In the genomic region with DNA sequence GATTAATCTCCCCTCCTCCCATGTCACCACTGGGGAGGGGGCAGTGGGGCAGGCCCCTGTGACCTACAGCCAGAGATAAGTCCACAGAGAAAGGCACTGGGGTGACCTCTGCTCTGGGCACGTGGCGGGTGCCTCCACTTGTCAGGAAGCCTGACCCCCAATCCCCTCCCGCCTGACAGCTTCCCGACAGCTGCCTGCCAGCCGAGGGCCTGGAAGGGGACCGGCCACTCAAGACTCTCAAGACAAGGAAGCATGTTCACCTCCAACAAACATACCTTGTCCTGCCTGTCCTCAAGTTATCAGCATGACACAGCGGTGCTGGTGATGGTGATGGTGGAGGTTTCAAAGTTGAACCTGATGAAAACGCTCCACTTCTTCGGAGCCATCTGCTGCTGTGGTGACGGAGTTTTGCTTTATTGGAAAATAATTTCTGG, we compare ENCODE assay signal across 19 cellular contexts. TPM values are rescaled to one million over a fixed set of nuclear protein-coding genes. Genes with fewer than 3 reads are reported as not detected.
A peak's percentile ranks its signal among the peaks of the same experiment; 100 is the strongest.
DNase-seq lines count a peak whose midpoint lies in the region; ATAC-seq and TF ChIP-seq lines count a peak whose summit lies in the region.
"Had no signal": no experiment of that assay in that cellular context is flagged by ENCODE, and none has a peak within 500 bp of the region (broad histone marks: within the 10 kb centered on the region; RNA-seq: fewer than 3 reads in every experiment).

No MANE protein-coding gene starts in this region.

- peak overlapping the region; percentile 81 for H3K27ac ChIP-seq in left ventricle myocardium inferior (replicated peaks)
- H3K27ac ChIP-seq in heart right ventricle: peak overlapping the region in 3 of 10 donors; percentile 70 to 88 (median 85)
- peak overlapping the region; percentile 88 for H3K27ac ChIP-seq in lower lobe of right lung
- H3K27ac ChIP-seq in transverse colon: peak overlapping the region; percentile 82 to 89 (median 88)
- H3K27ac ChIP-seq: hepatocyte had no signal

- no peaks in the 10 kb centered on the region for H3K36me3 ChIP-seq in left ventricle myocardium inferior
- H3K36me3 ChIP-seq in heart right ventricle: no peaks in the 10 kb centered on the region
- no peaks in the 10 kb centered on the region for H3K36me3 ChIP-seq in lower lobe of right lung
- no peaks in the 10 kb centered on the region for H3K36me3 ChIP-seq in transverse colon

- WGBS in heart right ventricle, 2 donors: 74 to 79% methylated on average over 10 of the region's 10 CpGs
- 87% methylated on average over 10 of the region's 10 CpGs; no CpG with 5 or more reads in 1 of the 2 donors for WGBS in transverse colon (ENCODE audit: low coverage in 1 of 2), 2 donors

- peaks cover 59% of the 10 kb centered on the region for H3K4me1 ChIP-seq in left ventricle myocardium inferior
- peaks cover 25 to 55% (median 51%) of the 10 kb centered on the region in 9 donors for H3K4me1 ChIP-seq in heart right ventricle
- peaks cover 49% of the 10 kb centered on the region for H3K4me1 ChIP-seq in lower lobe of right lung
- peaks cover 19 to 53% (median 38%) of the 10 kb centered on the region in 4 donors for H3K4me1 ChIP-seq in transverse colon

- no peaks in the 10 kb centered on the region for H3K27me3 Mint-ChIP-seq in activated naive CD8-positive, alpha-beta T cell
- H3K27me3 Mint-ChIP-seq: activated naive CD4-positive, alpha-beta T cell treated with anti-CD3 and anti-CD28 coated beads, Interleukin-2, amount 50 U/mL, for 24 hours; effector memory CD8-positive, alpha-beta T cell had no signal

- H3K4me1 Mint-ChIP-seq in activated naive CD8-positive, alpha-beta T cell (ENCODE audit: low read depth): peaks cover 18% of the 10 kb centered on the region

- DNase-seq in left ventricle myocardium inferior (no peak), heart right ventricle (no peak), lower lobe of right lung (no peak), transverse colon (no peak)
- DNase-seq: central memory CD4-positive, alpha-beta T cell; effector memory CD8-positive, alpha-beta T cell; HFFc6; midbrain; NCI-H1694; NCI-H446; occipital lobe had no signal

- no peaks in the 10 kb centered on the region for H3K9me3 ChIP-seq in left ventricle myocardium inferior (replicated peaks)
- no peaks in the 10 kb centered on the region for H3K9me3 ChIP-seq in heart right ventricle
- H3K9me3 ChIP-seq in lower lobe of right lung: no peaks in the 10 kb centered on the region
- H3K9me3 ChIP-seq in transverse colon: no peaks in the 10 kb centered on the region

- H3K9me3 Mint-ChIP-seq in activated naive CD8-positive, alpha-beta T cell (ENCODE audit: low read depth): no peaks in the 10 kb centered on the region
- H3K9me3 Mint-ChIP-seq: activated naive CD4-positive, alpha-beta T cell treated with anti-CD3 and anti-CD28 coated beads, Interleukin-2, amount 50 U/mL, for 24 hours; effector memory CD8-positive, alpha-beta T cell; HFFc6; WTC11 had no signal

- ATAC-seq in heart right ventricle (no peak), lower lobe of right lung (no peak), HG02970 (IDR thresholded peaks at IDR 0.05; ENCODE audit: low FRiP score, unreplicated experiment) (no peak), GM18498 (IDR thresholded peaks at IDR 0.05; ENCODE audit: unreplicated experiment) (no peak), HG03135 (IDR thresholded peaks at IDR 0.05; ENCODE audit: unreplicated experiment) (no peak)
- ATAC-seq: effector memory CD8-positive, alpha-beta T cell; right cardiac atrium; WTC11 had no signal

- peak overlapping the region; percentile 16 for H3K27ac Mint-ChIP-seq in activated naive CD8-positive, alpha-beta T cell
- H3K27ac Mint-ChIP-seq: activated naive CD4-positive, alpha-beta T cell treated with anti-CD3 and anti-CD28 coated beads, Interleukin-2, amount 50 U/mL, for 24 hours; HFFc6; WTC11 had no signal

- H3K36me3 Mint-ChIP-seq in activated naive CD8-positive, alpha-beta T cell: no peaks in the 10 kb centered on the region
- H3K36me3 Mint-ChIP-seq: activated naive CD4-positive, alpha-beta T cell treated with anti-CD3 and anti-CD28 coated beads, Interleukin-2, amount 50 U/mL, for 24 hours; WTC11 had no signal

- H3K4me3 Mint-ChIP-seq in activated naive CD8-positive, alpha-beta T cell: no peak overlapping the region
- H3K4me3 Mint-ChIP-seq: activated naive CD4-positive, alpha-beta T cell treated with anti-CD3 and anti-CD28 coated beads, Interleukin-2, amount 50 U/mL, for 24 hours; effector memory CD8-positive, alpha-beta T cell; HFFc6; WTC11 had no signal

- no peak for TF ChIP-seq POLR2A in transverse colon (IDR thresholded peaks at IDR 0.05)

- in situ Hi-C loops in transverse colon (cut with MboI; ENCODE audit: low pct_ligation_motif_present in 1 of 4, low pct_unique_long_range_greater_than_20kb in 1 of 4, low sequenced_read_pairs in 3 of 4): loop anchor here (5.0 to 25.0 kb wide), 4 partner anchors 187 to 590 kb away; a partner anchor contains a TSS

- TF ChIP-seq CTCF in left ventricle myocardium inferior (IDR thresholded peaks at IDR 0.05; ENCODE audit: borderline replicate concordance) (no peak), heart right ventricle (IDR thresholded peaks at IDR 0.05) (no peak), lower lobe of right lung (IDR thresholded peaks at IDR 0.05) (no peak), transverse colon (IDR thresholded peaks at IDR 0.05) (no peak)

- no peak overlapping the region for H3K4me3 ChIP-seq in left ventricle myocardium inferior
- no peak overlapping the region for H3K4me3 ChIP-seq in heart right ventricle
- no peak overlapping the region for H3K4me3 ChIP-seq in lower lobe of right lung
- no peak overlapping the region for H3K4me3 ChIP-seq in transverse colon
- H3K4me3 ChIP-seq: hepatocyte had no signal

- H3K27me3 ChIP-seq in left ventricle myocardium inferior (ENCODE audit: low read depth) (no peaks in the 10 kb centered on the region), heart right ventricle (no peaks in the 10 kb centered on the region), lower lobe of right lung (ENCODE audit: low read depth) (no peaks in the 10 kb centered on the region), transverse colon (no peaks in the 10 kb centered on the region)
- H3K27me3 ChIP-seq: hepatocyte had no signal

- intact Hi-C loops in left ventricle myocardium inferior (cut with micrococcal nuclease) (loop anchor here (5.0 kb wide), 1 partner anchor 185 kb away; no protein-coding TSS in a partner anchor), heart right ventricle (cut with DNase I) (loop anchor here (1.0 to 10.0 kb wide), 11 partner anchors 35 to 447 kb away; a partner anchor contains a TSS), lower lobe of right lung (cut with DNase I) (loop anchor here (5.0 kb wide), 1 partner anchor 185 kb away; no protein-coding TSS in a partner anchor), transverse colon (cut with DNase I; ENCODE audit: low total_unique reads) (loop anchor here (2.0 to 10.0 kb wide), 2 partner anchors 185 to 1427 kb away; a partner anchor contains a TSS)

- TF ChIP-seq EP300 in transverse colon (IDR thresholded peaks at IDR 0.05; ENCODE audit: low read depth): no peak

RNA-seq across cellular contexts. Expression of a gene that starts 3.2 kb away (rescaled TPM):
- 37.0 TPM for total RNA-seq in left ventricle myocardium inferior
- total RNA-seq in heart right ventricle: 10 to 100 TPM; 30.9 to 47.6 (median 38.3) TPM
- polyA plus RNA-seq in heart right ventricle: 10 to 100 TPM; 83.0 to 83.6 TPM
- total RNA-seq in lower lobe of right lung: 50.9 TPM
- total RNA-seq in transverse colon: 10 to 100 TPM; 19.4 to 84.5 (median 34.9) TPM

RNA-seq across cellular contexts. Expression of a gene that starts 30.4 kb away (rescaled TPM):
- 37.9 TPM for total RNA-seq in left ventricle myocardium inferior
- total RNA-seq in heart right ventricle: 10 to 100 TPM; 29.4 to 50.9 (median 38.3) TPM
- 10 to 100 TPM; 13.8 to 16.6 TPM for polyA plus RNA-seq in heart right ventricle
- 90.0 TPM for total RNA-seq in lower lobe of right lung
- total RNA-seq in transverse colon: 10 to 100 TPM; 24.4 to 52.4 (median 32.2) TPM
